ENCODE assay signal across 24 cellular contexts in genomic region chr9:135794361-135794885, GRCh38.
"Had no signal": no experiment of that assay in that cellular context is flagged by ENCODE, and none has a peak within 500 bp of the region (broad histone marks: within the 10 kb centered on the region; RNA-seq: fewer than 3 reads in every experiment).

No MANE protein-coding gene starts in this region.

- H3K4me3 Mint-ChIP-seq: effector memory CD8-positive, alpha-beta T cell; endodermal cell; mesothelial cell of epicardium had no signal

- ATAC-seq: effector memory CD8-positive, alpha-beta T cell; esophagus mucosa; gastrocnemius medialis; heart right ventricle; left cardiac atrium; left lung; left ventricle myocardium superior; lower lobe of right lung; mucosa of descending colon had no signal

- H3K27me3 ChIP-seq: dorsolateral prefrontal cortex had no signal

- H3K4me3 ChIP-seq: coronary artery, dorsolateral prefrontal cortex, esophagus squamous epithelium, gastrocnemius medialis, heart right ventricle, left lung, lower lobe of right lung, mucosa of descending colon had no signal

- H3K4me1 Mint-ChIP-seq: endodermal cell, mesothelial cell of epicardium had no signal

- H3K27ac Mint-ChIP-seq: effector memory CD8-positive, alpha-beta T cell; endodermal cell; mesothelial cell of epicardium had no signal

- H3K9me3 ChIP-seq: esophagus squamous epithelium, gastrocnemius medialis, heart right ventricle, left lung, lower lobe of right lung, mucosa of descending colon had no signal

- H3K4me1 ChIP-seq: left lung, lower lobe of right lung had no signal

- H3K36me3 ChIP-seq: esophagus squamous epithelium, gastrocnemius medialis, heart right ventricle, left lung, lower lobe of right lung had no signal

- H3K9me3 Mint-ChIP-seq: effector memory CD8-positive, alpha-beta T cell; endodermal cell; mesothelial cell of epicardium had no signal

- H3K27ac ChIP-seq: coronary artery, dorsolateral prefrontal cortex, epithelial cell of prostate, esophagus squamous epithelium, gastrocnemius medialis, heart right ventricle, left lung, lower lobe of right lung had no signal

- H3K36me3 Mint-ChIP-seq: mesothelial cell of epicardium had no signal

- DNase-seq: dermis blood vessel endothelial cell; dorsolateral prefrontal cortex; effector CD8-positive, alpha-beta T cell; effector memory CD8-positive, alpha-beta T cell; endodermal cell; erythroblast; esophagus squamous epithelium; foreskin fibroblast; foreskin melanocyte; gastrocnemius medialis; glutamatergic neuron; head of caudate nucleus; heart right ventricle; hippocampal formation; left cardiac atrium; left ventricle myocardium superior; lower lobe of right lung; mesenchymal stem cell; mucosa of descending colon had no signal
